Comparison of ENCODE assay signal across 32 cellular contexts in genomic region chr7:21743493-21743892, GRCh38.
"Had no signal": no experiment of that assay in that cellular context is flagged by ENCODE, and none has a peak within 500 bp of the region (broad histone marks: within the 10 kb centered on the region; RNA-seq: fewer than 3 reads in every experiment).

No MANE protein-coding gene starts in this region.

- H3K4me3 ChIP-seq: heart left ventricle, lower lobe of right lung, neural progenitor cell, ovary, prostate gland, sigmoid colon, tibial nerve, uterus had no signal

- H3K27me3 ChIP-seq: heart left ventricle, neural progenitor cell, neutrophil, ovary, sigmoid colon, tibial nerve, uterus had no signal

- H2AFZ ChIP-seq: neural progenitor cell had no signal

- H3K36me3 ChIP-seq: heart left ventricle, lower lobe of right lung, neural progenitor cell, neutrophil, ovary, prostate gland, sigmoid colon, tibial nerve, uterus had no signal

- ATAC-seq: heart left ventricle; left colon; natural killer cell; right cardiac atrium; stimulated activated memory B cell treated with anti-CD40 and anti-IgM and Interleukin-4, amounts not matched to agents 10 μg/mL and 1 μg/mL and 100 μg/mL, for 72 hours; stimulated activated naive CD8-positive, alpha-beta T cell treated with anti-CD3 and anti-CD28 coated beads, Interleukin-15, amount 100 ng/mL, for 72 hours had no signal

- H3K9me3 ChIP-seq: heart left ventricle, lower lobe of right lung, neutrophil, ovary, prostate gland, sigmoid colon, tibial nerve, uterus had no signal

- H3K4me1 ChIP-seq: heart left ventricle, lower lobe of right lung, neural progenitor cell, prostate gland, sigmoid colon, tibial nerve, uterus had no signal

- DNase-seq: heart left ventricle; hypothalamus; immature natural killer cell; kidney; left colon; lower lobe of right lung; mammary epithelial cell; mesendoderm; naive B cell; natural killer cell; nephron progenitor cell; occipital lobe; ovary; posterior cingulate gyrus; retina; right cardiac atrium; sigmoid colon; small intestine; stimulated activated CD4-positive, alpha-beta T cell treated with anti-CD3 and anti-CD28 coated beads, Interleukin-1b, Interleukin-23, amount 100 ng/mL, for 48 hours; stimulated activated CD4-positive, alpha-beta T cell treated with anti-CD3 and anti-CD28 coated beads, Interleukin-2, amount 100 ng/mL, for 48 hours; stimulated activated CD4-positive, alpha-beta T cell treated with anti-CD3 and anti-CD28 coated beads, Interleukin-4, amount 100 ng/mL, for 4 hours; stimulated activated CD8-positive, alpha-beta memory T cell treated with anti-CD3 and anti-CD28 coated beads, Interleukin-4, amount 100 ng/mL, for 48 hours; stimulated activated naive CD4-positive, alpha-beta T cell treated with Interleukin-2 at 50 U/mL for 16 hours; stimulated activated naive CD8-positive, alpha-beta T cell treated with anti-CD3 and anti-CD28 coated beads, Interleukin-15, amount 100 ng/mL, for 72 hours; substantia nigra; uterus had no signal

- H3K27ac ChIP-seq: heart left ventricle, lower lobe of right lung, neural progenitor cell, neutrophil, ovary, prostate gland, sigmoid colon, tibial nerve, uterus had no signal

- H3K4me2 ChIP-seq: neural progenitor cell had no signal

- FAIRE-seq: islet of Langerhans, kidney, small intestine had no signal

- H3K9ac ChIP-seq: neural progenitor cell had no signal
